In the genomic region with DNA sequence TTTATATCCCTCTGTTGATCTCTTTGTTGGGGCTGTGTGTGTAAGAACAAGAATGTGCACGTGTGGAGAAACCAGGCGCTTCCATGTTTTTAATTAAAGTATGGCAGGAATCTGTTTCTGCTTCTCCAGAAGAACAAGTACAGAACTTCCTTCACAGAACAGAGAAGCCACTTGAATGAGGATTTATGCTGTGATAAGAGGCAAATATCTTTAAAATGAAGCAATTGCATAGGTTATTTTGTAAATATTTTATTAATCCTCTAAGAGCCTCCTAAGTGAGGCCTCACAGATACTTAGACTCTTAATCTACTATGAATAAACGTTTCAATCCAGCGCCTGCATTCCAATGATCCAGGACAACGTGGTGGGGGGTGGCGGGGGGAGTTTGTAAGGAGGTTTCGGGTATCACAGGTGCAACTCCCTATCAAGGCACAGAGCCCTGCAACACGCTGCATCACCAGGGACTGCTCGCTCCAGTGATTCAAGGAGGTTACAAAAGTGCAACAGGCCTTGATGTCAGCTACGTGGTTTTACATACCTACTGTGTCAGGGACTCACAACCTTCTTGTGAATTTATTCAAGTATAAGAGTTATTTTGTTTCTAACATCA, we compare ENCODE assay signal across 15 cellular contexts.
DNase-seq lines count a peak whose midpoint lies in the region; TF ChIP-seq lines count a peak whose summit lies in the region.
"Had no signal": no experiment of that assay in that cellular context is flagged by ENCODE, and none has a peak within 500 bp of the region (broad histone marks: within the 10 kb centered on the region; RNA-seq: fewer than 3 reads in every experiment).

No MANE protein-coding gene starts in this region.

- peak overlapping the region; percentile 4; the same call in 1 of the 2 replicates for H3K27ac ChIP-seq in SK-N-MC
- peak overlapping the region; percentile 64 to 80 (median 79) for H3K27ac ChIP-seq in thyroid gland
- no peak overlapping the region for H3K27ac ChIP-seq in spleen
- H3K27ac ChIP-seq: 22Rv1, Peyer's patch had no signal

- H3K4me3 ChIP-seq in SK-N-MC (no peak overlapping the region), thyroid gland (replicated peaks in 1 of 3) (no peak overlapping the region), spleen (no peak overlapping the region)
- H3K4me3 ChIP-seq: Peyer's patch had no signal

- intact Hi-C loops in thyroid gland (cut with DNase I) = no loop called here
- intact Hi-C loops in spleen (cut with DNase I; ENCODE audit: low total_unique reads) = no loop called here

- TF ChIP-seq POLR2A in thyroid gland (IDR thresholded peaks at IDR 0.05) (no peak), spleen (IDR thresholded peaks at IDR 0.05) (no peak)

- H3K27me3 ChIP-seq in thyroid gland = no peaks in the 10 kb centered on the region
- H3K27me3 ChIP-seq in spleen (replicated peaks in 1 of 7) = no peaks in the 10 kb centered on the region
- H3K27me3 ChIP-seq: Peyer's patch had no signal

- no peaks in the 10 kb centered on the region for H3K36me3 ChIP-seq in SK-N-MC (ENCODE audit: insufficient read depth, low read length)
- no peaks in the 10 kb centered on the region for H3K36me3 ChIP-seq in thyroid gland
- H3K36me3 ChIP-seq in spleen = no peaks in the 10 kb centered on the region
- H3K36me3 ChIP-seq: Peyer's patch had no signal

- H3K9me3 ChIP-seq in SK-N-MC (ENCODE audit: low read depth, low read length) (no peaks in the 10 kb centered on the region), thyroid gland (no peaks in the 10 kb centered on the region), spleen (peaks cover 0 to 6% (median 0%) of the 10 kb centered on the region in 8 donors)
- H3K9me3 ChIP-seq: Peyer's patch had no signal

- H3K9ac ChIP-seq in SK-N-MC (ENCODE audit: insufficient read length) = no peak overlapping the region

- peaks cover 15 to 23% of the 10 kb centered on the region in 2 donors for H3K4me1 ChIP-seq in thyroid gland
- no peaks in the 10 kb centered on the region for H3K4me1 ChIP-seq in spleen
- H3K4me1 ChIP-seq: Peyer's patch had no signal

- WGBS in thyroid gland, 2 donors = 38 to 40% methylated on average over 10 of the region's 10 CpGs
- 64 to 83% (median 79%) methylated on average over 10 of the region's 10 CpGs for WGBS in spleen, 5 donors

- peak; percentile 42 for DNase-seq in NCI-H1092 treated with DMSO at 0.1 percent for 48 hours (lab: John Stamatoyannopoulos, UW)
- DNase-seq in NCI-H1092 (lab: John Stamatoyannopoulos, UW) = no peak
- DNase-seq in SK-N-MC (ENCODE audit: low read depth, low spot score) = no peak
- DNase-seq in iris pigment epithelial cell (ENCODE audit: low read depth) = peak; percentile 82
- peak; percentile 87 to 89 for DNase-seq in thyroid gland
- DNase-seq in SIG-M5 treated with dmso at 0.1 percent for 504 hours (lab: John Stamatoyannopoulos, UW; ENCODE audit: unreplicated experiment) = no peak
- DNase-seq in NCI-H1417 treated with DMSO at 0.1 percent for 48 hours (lab: John Stamatoyannopoulos, UW) = no peak
- DNase-seq in spleen = no peak
- DNase-seq: activated CD8-positive, alpha-beta memory T cell treated with anti-CD3 and anti-CD28 coated beads, Interleukin-2, amount 50 U/mL, for 4 hours; caudate nucleus; left ventricle myocardium superior; Peyer's patch; stimulated activated naive B cell treated with anti-CD40 and anti-IgM and Interleukin-4, amounts not matched to agents 10 μg/mL and 1 μg/mL and 100 μg/mL, for 72 hours; T-cell had no signal

- TF ChIP-seq CTCF in thyroid gland (IDR thresholded peaks at IDR 0.05) (no peak), spleen (IDR thresholded peaks at IDR 0.05 in 8 of 11, conservative IDR thresholded peaks at IDR 0.05 in 3 of 11) (no peak)

Comparison
In these comparisons a context has a peak if more than half of its experiments do, and no peak if none do; other contexts are left out.
1. DNase-seq: peak in NCI-H1092 treated with DMSO at 0.1 percent for 48 hours (single experiment), iris pigment epithelial cell (single experiment) and thyroid gland (2 of 2); none in NCI-H1092 (single experiment), SK-N-MC (single experiment), SIG-M5 treated with dmso at 0.1 percent for 504 hours (single experiment), NCI-H1417 treated with DMSO at 0.1 percent for 48 hours (single experiment) and spleen (single experiment).
2. H3K27ac ChIP-seq: peak in SK-N-MC (single experiment) and thyroid gland (3 of 3); none in spleen (0 of 8).